ENCODE assay signal across 1 cellular context in the genomic region with DNA sequence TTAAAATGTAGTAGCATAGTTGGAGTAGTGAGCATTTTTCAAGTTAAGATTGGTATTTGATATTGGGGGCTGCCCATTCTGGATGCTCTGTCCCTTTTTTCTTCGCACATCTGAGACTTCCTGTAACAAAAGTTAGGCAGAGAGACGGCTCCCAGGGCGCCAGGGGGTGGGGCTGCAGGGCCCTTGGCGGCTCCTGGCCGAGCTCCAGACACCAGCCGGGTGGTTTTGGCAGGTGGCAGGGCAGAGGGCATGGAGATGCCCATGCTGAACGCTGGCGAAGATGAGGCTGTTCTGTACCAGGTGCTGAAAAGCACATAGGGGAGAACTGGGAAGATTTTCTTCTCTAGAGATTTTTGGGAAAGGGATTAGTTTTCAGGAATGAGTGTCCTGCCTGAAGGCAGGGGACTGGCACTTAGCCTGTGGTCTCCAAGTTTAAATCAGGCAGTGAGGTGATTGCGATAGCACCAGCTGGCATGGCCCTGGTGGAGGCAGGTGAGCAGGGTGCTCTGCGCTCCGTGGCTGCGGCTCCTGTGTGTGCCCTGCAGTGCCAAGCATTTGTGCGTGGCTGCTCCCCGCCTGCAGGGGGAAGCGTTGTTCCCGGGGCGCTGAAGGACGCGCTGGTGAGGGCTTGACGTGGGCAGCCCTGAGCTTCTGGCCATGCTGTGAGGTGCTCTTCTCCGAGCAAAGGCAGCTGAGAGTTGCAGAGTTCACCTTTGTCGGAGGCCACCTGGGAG.
TF ChIP-seq lines count a peak whose summit lies in the region.

No MANE protein-coding gene starts in this region.

TF ChIP-seq in H1, 55 proteins besides CTCF, POLR2A, EP300 and RAD21:
- no peak for TF ChIP-seq CTBP2 (IDR thresholded peaks at IDR 0.05; ENCODE audit: borderline replicate concordance, insufficient read depth, insufficient read length, low read length)
- no peak for TF ChIP-seq SP2 (IDR thresholded peaks at IDR 0.05; ENCODE audit: low read length)
- no peak for TF ChIP-seq SIN3A (conservative IDR thresholded peaks at IDR 0.05 in 1 of 2, IDR thresholded peaks at IDR 0.05 in 1 of 2; ENCODE audit: low read depth in 1 of 2, low read length in 2 of 2)
- TF ChIP-seq EGR1 (IDR thresholded peaks at IDR 0.05; ENCODE audit: borderline replicate concordance, low read depth, low read length): peak; percentile 62
